7 cellular contexts compared by ENCODE assay signal in the genomic region with DNA sequence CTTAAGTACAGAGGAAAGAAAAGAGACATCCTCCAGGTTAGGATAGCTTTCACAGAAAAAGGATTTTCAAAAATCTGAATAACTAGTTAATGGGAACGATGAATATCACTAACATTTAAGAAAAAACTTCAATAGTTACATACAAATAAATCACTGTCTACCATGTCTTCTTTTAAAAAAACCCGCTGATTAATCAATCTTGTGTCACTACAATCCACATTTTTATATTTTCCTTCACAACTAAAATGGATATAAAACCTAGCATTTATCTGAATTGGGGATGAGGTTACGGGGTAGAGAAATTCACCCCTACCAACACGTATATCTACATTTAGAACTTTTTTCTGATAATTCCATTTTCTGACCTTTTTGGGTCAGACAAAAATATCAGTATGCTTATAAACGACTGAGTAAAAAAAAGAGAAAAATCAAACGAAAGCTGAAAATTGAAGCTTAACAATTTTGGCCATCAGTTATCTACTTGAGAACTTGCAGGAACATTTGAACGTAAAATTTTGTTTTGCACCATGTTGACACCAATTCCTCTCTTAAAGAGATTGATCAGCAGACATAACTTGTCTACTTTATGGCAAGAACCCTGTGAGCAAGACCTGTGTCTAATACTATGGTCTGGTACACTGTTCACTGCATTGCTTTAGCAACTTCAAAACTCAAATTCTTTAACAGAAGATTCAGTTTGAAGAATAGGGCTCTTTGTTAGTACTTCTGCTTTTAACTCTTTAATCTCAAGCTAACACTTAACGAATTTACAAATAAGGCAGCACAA. TPM values are rescaled to one million over a fixed set of nuclear protein-coding genes. Genes with fewer than 3 reads are reported as not detected.
DNase-seq lines count a peak whose midpoint lies in the region; ATAC-seq, FAIRE-seq and TF ChIP-seq lines count a peak whose summit lies in the region.

No MANE protein-coding gene starts in this region.

- peak; percentile 44 for FAIRE-seq in GM19239 (lab: Jason Lieb, UNC)

- DNase-seq in GM19239 (ENCODE audit: insufficient read length, low spot score) (no peak), OCI-M1 (lab: John Stamatoyannopoulos, UW) (peak; percentile 34), epithelial cell of proximal tubule (ENCODE audit: low read depth) (no peak), skeletal muscle cell (ENCODE audit: low read depth) (no peak), NCI-H748 treated with DMSO at 0.1 percent for 48 hours (lab: John Stamatoyannopoulos, UW) (no peak)
- DNase-seq in activated CD4-positive, CD25-positive, alpha-beta regulatory T cell (lab: John Stamatoyannopoulos, UW) = no peak

- H3K4me3 ChIP-seq in epithelial cell of proximal tubule (ENCODE audit: low read depth, low read length) = peak overlapping the region; percentile 78
- peak overlapping the region; percentile 82 for H3K4me3 ChIP-seq in skeletal muscle cell (ENCODE audit: low read depth, low read length)

- no peak for ATAC-seq in GM21447 (IDR thresholded peaks at IDR 0.05; ENCODE audit: unreplicated experiment)

- TF ChIP-seq CTCF in epithelial cell of proximal tubule (conservative IDR thresholded peaks at IDR 0.05; ENCODE audit: low read depth, low read length) = no peak

RNA-seq across cellular contexts. Expression of gene NR3C1, which starts 4.8 kb away (rescaled TPM):
- total RNA-seq in epithelial cell of proximal tubule = 14.1 and 14.6 TPM in 2 replicates
